In the genomic region with DNA sequence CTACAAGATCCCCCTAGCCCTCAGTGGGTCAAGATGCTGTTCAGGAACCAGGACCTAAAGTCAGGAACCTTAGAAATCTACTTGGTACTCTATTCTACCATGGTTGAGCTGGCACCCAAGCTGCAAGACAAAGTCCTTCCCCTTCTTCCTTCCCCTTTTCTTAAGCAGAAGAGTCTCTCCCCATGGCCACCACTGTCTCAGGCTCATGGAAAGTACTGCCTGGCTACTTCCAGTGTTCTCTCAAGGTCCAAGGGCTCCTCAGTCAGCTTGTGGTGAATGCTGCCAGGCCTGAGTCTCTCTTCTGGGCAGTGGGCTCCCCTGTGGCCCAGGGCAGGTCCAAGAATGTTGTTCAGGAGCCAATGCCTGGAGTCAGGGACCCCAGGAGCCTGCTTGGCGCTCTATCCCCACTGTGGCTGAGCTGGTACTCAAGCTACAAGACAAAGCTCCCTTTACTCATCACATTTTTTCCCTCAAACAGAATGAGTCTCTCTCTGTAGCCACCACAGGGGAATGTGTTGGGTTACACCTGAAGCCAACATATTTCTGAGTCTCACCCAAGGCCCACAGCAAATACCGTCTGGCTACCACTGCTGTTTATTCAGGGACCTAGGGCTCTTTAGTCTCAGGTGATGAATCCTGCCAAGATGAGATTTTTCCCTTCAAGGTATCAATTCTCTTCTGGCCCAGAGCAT, we compare ENCODE assay signal across 1 cellular context.
TF ChIP-seq lines count a peak whose summit lies in the region.

No MANE protein-coding gene starts in this region.

TF ChIP-seq in HepG2, 621 proteins besides CTCF, POLR2A, EP300 and RAD21:
- TF ChIP-seq RFX5 (IDR thresholded peaks at IDR 0.05; ENCODE audit: low read depth, low read length) (no peak), ZNF263 (CRISPR knock-in tag; IDR thresholded peaks at IDR 0.05) (no peak), MED13 (CRISPR knock-in tag; IDR thresholded peaks at IDR 0.05) (no peak), ZNF33B (CRISPR knock-in tag; IDR thresholded peaks at IDR 0.05) (no peak), ZNF577 (CRISPR knock-in tag; IDR thresholded peaks at IDR 0.05; ENCODE audit: borderline replicate concordance, low read depth) (no peak), HNF4G (IDR thresholded peaks at IDR 0.05; ENCODE audit: borderline replicate concordance, low read depth, low read length) (no peak), HNF4G (CRISPR knock-in tag; IDR thresholded peaks at IDR 0.05; ENCODE audit: borderline replicate concordance, low read depth) (no peak), KLF16 (CRISPR knock-in tag; IDR thresholded peaks at IDR 0.05) (no peak), TBL1XR1 (IDR thresholded peaks at IDR 0.05; ENCODE audit: borderline replicate concordance, low read length, partially characterized antibody) (no peak), ZFP90 (CRISPR knock-in tag; IDR thresholded peaks at IDR 0.05; ENCODE audit: borderline replicate concordance) (no peak), RXRB (CRISPR knock-in tag; IDR thresholded peaks at IDR 0.05; ENCODE audit: borderline replicate concordance) (no peak), SSRP1 (CRISPR knock-in tag; IDR thresholded peaks at IDR 0.05) (no peak), ASH2L (IDR thresholded peaks at IDR 0.05; ENCODE audit: insufficient read length, low read depth, low read length) (no peak), HNF4A (CRISPR knock-in tag; IDR thresholded peaks at IDR 0.05) (no peak), ARNT2 (CRISPR knock-in tag; IDR thresholded peaks at IDR 0.05; ENCODE audit: low read depth) (no peak), FOXJ3 (CRISPR knock-in tag; IDR thresholded peaks at IDR 0.05; ENCODE audit: borderline replicate concordance) (no peak), RBAK (CRISPR knock-in tag; IDR thresholded peaks at IDR 0.05) (no peak), ZNF549 (CRISPR knock-in tag; IDR thresholded peaks at IDR 0.05) (no peak), FOXA1 (IDR thresholded peaks at IDR 0.05) (no peak), FOXA1 (CRISPR knock-in tag; IDR thresholded peaks at IDR 0.05) (no peak)
- TF ChIP-seq, protein P1, sequence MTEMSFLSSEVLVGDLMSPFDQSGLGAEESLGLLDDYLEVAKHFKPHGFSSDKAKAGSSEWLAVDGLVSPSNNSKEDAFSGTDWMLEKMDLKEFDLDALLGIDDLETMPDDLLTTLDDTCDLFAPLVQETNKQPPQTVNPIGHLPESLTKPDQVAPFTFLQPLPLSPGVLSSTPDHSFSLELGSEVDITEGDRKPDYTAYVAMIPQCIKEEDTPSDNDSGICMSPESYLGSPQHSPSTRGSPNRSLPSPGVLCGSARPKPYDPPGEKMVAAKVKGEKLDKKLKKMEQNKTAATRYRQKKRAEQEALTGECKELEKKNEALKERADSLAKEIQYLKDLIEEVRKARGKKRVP (CRISPR knock-in tag; IDR thresholded peaks at IDR 0.05), result no peak
- TF ChIP-seq, protein P2, sequence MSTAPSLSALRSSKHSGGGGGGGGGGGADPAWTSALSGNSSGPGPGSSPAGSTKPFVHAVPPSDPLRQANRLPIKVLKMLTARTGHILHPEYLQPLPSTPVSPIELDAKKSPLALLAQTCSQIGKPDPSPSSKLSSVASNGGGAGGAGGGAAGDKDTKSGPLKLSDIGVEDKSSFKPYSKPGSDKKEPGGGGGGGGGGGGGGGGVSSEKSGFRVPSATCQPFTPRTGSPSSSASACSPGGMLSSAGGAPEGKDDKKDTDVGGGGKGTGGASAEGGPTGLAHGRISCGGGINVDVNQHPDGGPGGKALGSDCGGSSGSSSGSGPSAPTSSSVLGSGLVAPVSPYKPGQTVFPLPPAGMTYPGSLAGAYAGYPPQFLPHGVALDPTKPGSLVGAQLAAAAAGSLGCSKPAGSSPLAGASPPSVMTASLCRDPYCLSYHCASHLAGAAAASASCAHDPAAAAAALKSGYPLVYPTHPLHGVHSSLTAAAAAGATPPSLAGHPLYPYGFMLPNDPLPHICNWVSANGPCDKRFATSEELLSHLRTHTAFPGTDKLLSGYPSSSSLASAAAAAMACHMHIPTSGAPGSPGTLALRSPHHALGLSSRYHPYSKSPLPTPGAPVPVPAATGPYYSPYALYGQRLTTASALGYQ (CRISPR knock-in tag; IDR thresholded peaks at IDR 0.05), result no peak
